ENCODE assay signal across 1 cellular context in genomic region chr1:55504306-55504706, GRCh38.
TF ChIP-seq lines count a peak whose summit lies in the region.

No MANE protein-coding gene starts in this region.

TF ChIP-seq in HEK293, 187 proteins besides CTCF, POLR2A, EP300 and RAD21 (continued from another document):
- TF ChIP-seq ZNF202 (tag by site-specific recombination; IDR thresholded peaks at IDR 0.05; ENCODE audit: borderline replicate concordance) (no peak), ZNF501 (tag by site-specific recombination; IDR thresholded peaks at IDR 0.05) (no peak), ZBTB8A (tag by site-specific recombination; IDR thresholded peaks at IDR 0.05) (peak; percentile 85), ZNF362 (tag by site-specific recombination; IDR thresholded peaks at IDR 0.05) (no peak), ZNF311 (tag by site-specific recombination; IDR thresholded peaks at IDR 0.05; ENCODE audit: borderline replicate concordance) (no peak), GLIS1 (tag by site-specific recombination; IDR thresholded peaks at IDR 0.05) (peak; percentile 96), FEZF1 (tag by site-specific recombination; IDR thresholded peaks at IDR 0.05) (peak; percentile 63; the same call in 1 of the 2 replicates)
- TF ChIP-seq, protein P1, sequence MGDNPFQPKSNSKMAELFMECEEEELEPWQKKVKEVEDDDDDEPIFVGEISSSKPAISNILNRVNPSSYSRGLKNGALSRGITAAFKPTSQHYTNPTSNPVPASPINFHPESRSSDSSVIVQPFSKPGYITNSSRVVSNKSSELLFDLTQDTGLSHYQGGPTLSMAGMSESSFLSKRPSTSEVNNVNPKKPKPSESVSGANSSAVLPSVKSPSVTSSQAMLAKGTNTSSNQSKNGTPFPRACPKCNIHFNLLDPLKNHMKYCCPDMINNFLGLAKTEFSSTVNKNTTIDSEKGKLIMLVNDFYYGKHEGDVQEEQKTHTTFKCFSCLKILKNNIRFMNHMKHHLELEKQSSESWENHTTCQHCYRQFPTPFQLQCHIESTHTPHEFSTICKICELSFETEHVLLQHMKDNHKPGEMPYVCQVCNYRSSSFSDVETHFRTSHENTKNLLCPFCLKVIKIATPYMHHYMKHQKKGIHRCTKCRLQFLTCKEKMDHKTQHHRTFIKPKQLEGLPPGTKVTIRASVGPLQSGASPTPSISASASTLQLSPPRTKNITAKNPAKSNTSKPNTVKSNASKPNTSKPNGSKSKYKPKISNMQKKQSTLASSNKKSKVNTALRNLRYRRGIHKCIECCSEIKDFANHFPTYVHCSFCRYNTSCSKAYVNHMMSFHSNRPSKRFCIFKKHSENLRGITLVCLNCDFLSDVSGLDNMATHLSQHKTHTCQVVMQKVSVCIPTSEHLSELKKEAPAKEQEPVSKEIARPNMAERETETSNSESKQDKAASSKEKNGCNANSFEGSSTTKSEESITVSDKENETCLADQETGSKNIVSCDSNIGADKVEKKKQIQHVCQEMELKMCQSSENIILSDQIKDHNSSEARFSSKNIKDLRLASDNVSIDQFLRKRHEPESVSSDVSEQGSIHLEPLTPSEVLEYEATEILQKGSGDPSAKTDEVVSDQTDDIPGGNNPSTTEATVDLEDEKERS (tag by site-specific recombination; IDR thresholded peaks at IDR 0.05), result no peak
